18 cellular contexts compared by ENCODE assay signal in genomic region chr12:33588725-33589405, GRCh38.
DNase-seq lines count a peak whose midpoint lies in the region; ATAC-seq and TF ChIP-seq lines count a peak whose summit lies in the region.
"Had no signal": no experiment of that assay in that cellular context is flagged by ENCODE, and none has a peak within 500 bp of the region (broad histone marks: within the 10 kb centered on the region; RNA-seq: fewer than 3 reads in every experiment).

No MANE protein-coding gene starts in this region.

- peaks cover 9% of the 10 kb centered on the region for H3K4me1 ChIP-seq in lower lobe of right lung

- H3K4me3 ChIP-seq in lower lobe of right lung: no peak overlapping the region

- H3K27ac Mint-ChIP-seq in Calu3 (ENCODE audit: unreplicated experiment): peak overlapping the region; percentile 57
- H3K27ac Mint-ChIP-seq: activated T-helper 17 cell treated with anti-CD3 and anti-CD28 coated beads, Interleukin-2, amount 50 U/mL, for 72 hours; B cell; T-helper 1 cell treated with Interleukin-12 subunit alpha and Interleukin-12 subunit beta and Interleukin-4 antibody, amounts not matched to agents 30 μg/mL and 1 μg/mL, for 36 hours had no signal

- H3K9me3 ChIP-seq in lower lobe of right lung: no peaks in the 10 kb centered on the region

- H3K27me3 Mint-ChIP-seq in Calu3 (ENCODE audit: unreplicated experiment): no peaks in the 10 kb centered on the region
- H3K27me3 Mint-ChIP-seq: activated T-helper 17 cell treated with anti-CD3 and anti-CD28 coated beads, Interleukin-2, amount 50 U/mL, for 72 hours; B cell had no signal

- DNase-seq in Calu3 (no peak), NCI-H524 treated with DMSO at 0.1 percent for 48 hours (lab: John Stamatoyannopoulos, UW) (peak; percentile 46), lower lobe of right lung (no peak), T-helper 1 cell (no peak), foreskin melanocyte (no peak), COLO829 (ENCODE audit: low spot score) (no peak)
- DNase-seq: activated CD4-positive, alpha-beta T cell treated with anti-CD3 and anti-CD28 coated beads, Interleukin-2, amount 50 U/mL, for 48 hours; DMS79 treated with DMSO at 0.1 percent for 48 hours; effector CD8-positive, alpha-beta T cell; NCI-H2029 treated with DMSO at 0.1 percent for 48 hours; stimulated activated naive CD4-positive, alpha-beta T cell had no signal

- no peaks in the 10 kb centered on the region for H3K27me3 ChIP-seq in lower lobe of right lung (ENCODE audit: low read depth)
- H3K27me3 ChIP-seq: foreskin keratinocyte had no signal

- CTCF ChIA-PET in Calu3 (lab: Charles Lee): no interaction called here

- H3K36me3 Mint-ChIP-seq in Calu3 (ENCODE audit: insufficient read depth, unreplicated experiment): no peaks in the 10 kb centered on the region

- H3K27ac ChIP-seq in lower lobe of right lung: peak overlapping the region; percentile 20
- H3K27ac ChIP-seq: foreskin keratinocyte had no signal

- BruUV-seq in Calu3 (replicated peaks; lab: Mats Ljungman, UMichigan): no TSS peak

- no peaks in the 10 kb centered on the region for H3K36me3 ChIP-seq in lower lobe of right lung

- intact Hi-C loops in Calu3 (cut with micrococcal nuclease; ENCODE audit: unreplicated experiment): loop anchor here (5.0 kb wide), 1 partner anchor 102 kb away; no protein-coding TSS in a partner anchor
- intact Hi-C loops in lower lobe of right lung (cut with DNase I): no loop called here

- ATAC-seq in GM21381 (IDR thresholded peaks at IDR 0.05; ENCODE audit: unreplicated experiment): peak; percentile 11
- ATAC-seq in lower lobe of right lung: peak in 1 of 2 donors; percentile 29
- ATAC-seq in HG03565 (IDR thresholded peaks at IDR 0.05; ENCODE audit: unreplicated experiment): no peak
- ATAC-seq: activated T-helper 17 cell treated with anti-CD3 and anti-CD28 coated beads, Interleukin-2, amount 50 U/mL, for 72 hours; HCT116 had no signal

- peaks cover 25% of the 10 kb centered on the region for H3K4me1 Mint-ChIP-seq in Calu3 (ENCODE audit: low read depth, unreplicated experiment)
- H3K4me1 Mint-ChIP-seq: activated T-helper 17 cell treated with anti-CD3 and anti-CD28 coated beads, Interleukin-2, amount 50 U/mL, for 72 hours; B cell had no signal

- H3K4me3 Mint-ChIP-seq in Calu3 (ENCODE audit: low read depth, unreplicated experiment): peak overlapping the region; percentile 32
- H3K4me3 Mint-ChIP-seq: activated T-helper 17 cell treated with anti-CD3 and anti-CD28 coated beads, Interleukin-2, amount 50 U/mL, for 72 hours; B cell; T-helper 1 cell treated with Interleukin-12 subunit alpha and Interleukin-12 subunit beta and Interleukin-4 antibody, amounts not matched to agents 30 μg/mL and 1 μg/mL, for 36 hours had no signal

- TF ChIP-seq CTCF in Calu3 (IDR thresholded peaks at IDR 0.05; ENCODE audit: unreplicated experiment) (no peak), lower lobe of right lung (IDR thresholded peaks at IDR 0.05) (no peak)

- no peaks in the 10 kb centered on the region for H3K9me3 Mint-ChIP-seq in Calu3 (ENCODE audit: low read depth, unreplicated experiment)
- H3K9me3 Mint-ChIP-seq: activated T-helper 17 cell treated with anti-CD3 and anti-CD28 coated beads, Interleukin-2, amount 50 U/mL, for 72 hours; T-helper 1 cell treated with Interleukin-12 subunit alpha and Interleukin-12 subunit beta and Interleukin-4 antibody, amounts not matched to agents 30 μg/mL and 1 μg/mL, for 36 hours had no signal
